ENCODE assay signal across 8 cellular contexts in genomic region chr16:56451753-56452689, GRCh38. TPM values are rescaled to one million over a fixed set of nuclear protein-coding genes. Genes with fewer than 3 reads are reported as not detected.
A peak's percentile ranks its signal among the peaks of the same experiment; 100 is the strongest.
DNase-seq lines count a peak whose midpoint lies in the region; ATAC-seq, FAIRE-seq and TF ChIP-seq lines count a peak whose summit lies in the region.

No MANE protein-coding gene starts in this region.

- peaks cover 38% of the 10 kb centered on the region for H3K36me3 Mint-ChIP-seq in T-helper 1 cell treated with Interleukin-12 subunit alpha and Interleukin-12 subunit beta and Interleukin-4 antibody, amounts not matched to agents 30 μg/mL and 1 μg/mL, for 36 hours (ENCODE audit: low read depth)
- H3K36me3 Mint-ChIP-seq in endodermal cell (ENCODE audit: low read depth): peaks cover 30% of the 10 kb centered on the region

- H3K4me3 ChIP-seq in endodermal cell (ENCODE audit: low read length): peak overlapping the region; percentile 90
- H3K4me3 ChIP-seq in aorta (ENCODE audit: low read length in 2 of 2): peak overlapping the region; percentile 13 to 62

- TF ChIP-seq CTCF in endodermal cell (conservative IDR thresholded peaks at IDR 0.05): no peak

- H3K4me3 Mint-ChIP-seq in T-helper 1 cell treated with Interleukin-12 subunit alpha and Interleukin-12 subunit beta and Interleukin-4 antibody, amounts not matched to agents 30 μg/mL and 1 μg/mL, for 36 hours: peak overlapping the region; percentile 100
- peak overlapping the region; percentile 86 for H3K4me3 Mint-ChIP-seq in endodermal cell

- WGBS in endodermal cell (ENCODE audit: insufficient coverage in 1 of 2, insufficient read length in 1 of 2), 2 experiments: 10 to 17% methylated on average over 19 to 31 of the region's 31 CpGs
- WGBS in aorta, 2 donors: 1 to 2% methylated on average over 31 of the region's 31 CpGs

- H3K4me1 ChIP-seq in endodermal cell (ENCODE audit: control insufficient read depth, insufficient read depth, low read length) (peaks cover 12% of the 10 kb centered on the region), aorta (ENCODE audit: control insufficient read depth in 1 of 2, insufficient read depth in 2 of 2, low read length in 2 of 2) (peaks cover 0 to 2% of the 10 kb centered on the region in 2 donors)

- peak overlapping the region; percentile 98 for H3K27ac Mint-ChIP-seq in T-helper 1 cell treated with Interleukin-12 subunit alpha and Interleukin-12 subunit beta and Interleukin-4 antibody, amounts not matched to agents 30 μg/mL and 1 μg/mL, for 36 hours
- peak overlapping the region; percentile 97 for H3K27ac Mint-ChIP-seq in endodermal cell

- FAIRE-seq in HTR-8/SVneo (lab: Jason Lieb, UNC): no peak

- no peaks in the 10 kb centered on the region for H3K9me3 ChIP-seq in endodermal cell (ENCODE audit: control insufficient read depth, low read length)
- no peaks in the 10 kb centered on the region for H3K9me3 ChIP-seq in aorta (ENCODE audit: control insufficient read depth, low read length)

- peak overlapping the region; percentile 91 for H3K9ac ChIP-seq in endodermal cell (ENCODE audit: extremely low read depth, low read length, poor library complexity, severe bottlenecking)

- H3K27ac ChIP-seq in endodermal cell (ENCODE audit: low read depth, low read length) (peak overlapping the region; percentile 53), aorta (ENCODE audit: low read depth in 1 of 2, low read length in 2 of 2) (peak overlapping the region; percentile 45 to 91)

- H3K36me3 ChIP-seq in endodermal cell (ENCODE audit: control insufficient read depth, insufficient read depth, low read length): peaks cover 47% of the 10 kb centered on the region
- peaks cover 0 to 2% of the 10 kb centered on the region in 2 donors for H3K36me3 ChIP-seq in aorta (ENCODE audit: control insufficient read depth in 1 of 2, insufficient read depth in 2 of 2, low read length in 1 of 2)

- no peaks in the 10 kb centered on the region for H3K9me3 Mint-ChIP-seq in T-helper 1 cell treated with Interleukin-12 subunit alpha and Interleukin-12 subunit beta and Interleukin-4 antibody, amounts not matched to agents 30 μg/mL and 1 μg/mL, for 36 hours
- no peaks in the 10 kb centered on the region for H3K9me3 Mint-ChIP-seq in endodermal cell

- ATAC-seq in activated CD4-positive, CD25-positive, alpha-beta regulatory T cell treated with anti-CD3 and anti-CD28 coated beads, Interleukin-2, amount 50 U/mL, for 24 hours: peak; percentile 24 to 32
- ATAC-seq in GM21619 (IDR thresholded peaks at IDR 0.05; ENCODE audit: unreplicated experiment) (peak; percentile 34), aorta (ENCODE audit: low FRiP score) (peak; percentile 69)

- intact Hi-C loops in aorta (cut with DNase I): no loop called here

- no peaks in the 10 kb centered on the region for H3K27me3 Mint-ChIP-seq in T-helper 1 cell treated with Interleukin-12 subunit alpha and Interleukin-12 subunit beta and Interleukin-4 antibody, amounts not matched to agents 30 μg/mL and 1 μg/mL, for 36 hours (ENCODE audit: low read depth)
- H3K27me3 Mint-ChIP-seq in endodermal cell (ENCODE audit: insufficient read depth): no peaks in the 10 kb centered on the region

- DNase-seq in activated CD4-positive, CD25-positive, alpha-beta regulatory T cell (lab: John Stamatoyannopoulos, UW): no peak
- DNase-seq in HTR-8/SVneo (ENCODE audit: insufficient read length, low spot score) (peak; percentile 27), endodermal cell (peak; percentile 63), middle frontal gyrus (ENCODE audit: extremely low spot score, low spot score) (peak; percentile 13), aorta (peak; percentile 61 to 85)

- H3K4me1 Mint-ChIP-seq in T-helper 1 cell treated with Interleukin-12 subunit alpha and Interleukin-12 subunit beta and Interleukin-4 antibody, amounts not matched to agents 30 μg/mL and 1 μg/mL, for 36 hours (ENCODE audit: low read depth): peaks cover 39% of the 10 kb centered on the region
- peaks cover 25% of the 10 kb centered on the region for H3K4me1 Mint-ChIP-seq in endodermal cell

- H3K27me3 ChIP-seq in endodermal cell (ENCODE audit: control insufficient read depth, insufficient read depth, low read length, poor library complexity, severe bottlenecking) (no peaks in the 10 kb centered on the region), aorta (ENCODE audit: control insufficient read depth in 1 of 2, insufficient read depth in 2 of 2, low read length in 1 of 2) (no peaks in the 10 kb centered on the region)

RNA-seq across cellular contexts. Expression of gene OGFOD1, which starts 0.7 kb away (rescaled TPM):
- 10 to 100 TPM; 54.3 to 55.1 TPM for total RNA-seq in endodermal cell
- polyA plus RNA-seq in endodermal cell (2013, experiment 1 of 2): 58.7 TPM
- polyA plus RNA-seq in endodermal cell (2013, experiment 2 of 2): 54.6 TPM
- 10 to 100 TPM; 30.7 to 33.5 TPM for total RNA-seq in aorta
- polyA plus RNA-seq in aorta: 10 to 100 TPM; 18.5 to 21.0 TPM

RNA-seq across cellular contexts. Expression of gene NUDT21, which starts 0.9 kb away (rescaled TPM):
- total RNA-seq in endodermal cell (100 to 1,000 TPM; 177 to 185 TPM), aorta (10 to 100 TPM; 72.6 to 79.3 TPM)
- 141 TPM for polyA plus RNA-seq in endodermal cell (2013, experiment 1 of 2)
- 121 TPM for polyA plus RNA-seq in endodermal cell (2013, experiment 2 of 2)
- polyA plus RNA-seq in aorta: 10 to 100 TPM; 21.0 to 31.8 TPM

RNA-seq across cellular contexts. Expression of gene AMFR, which starts 26.7 kb away (rescaled TPM):
- total RNA-seq in endodermal cell (10 to 100 TPM; 77.0 to 81.6 TPM), aorta (100 to 1,000 TPM; 112 to 124 TPM)
- 47.2 TPM for polyA plus RNA-seq in endodermal cell (2013, experiment 1 of 2)
- polyA plus RNA-seq in endodermal cell (2013, experiment 2 of 2): 37.9 TPM
- polyA plus RNA-seq in aorta: 10 to 100 TPM; 34.6 to 66.1 TPM

Comparison
In these comparisons a context has a peak if more than half of its experiments do, and no peak if none do; other contexts are left out.
1. DNase-seq: peak in HTR-8/SVneo (single experiment), endodermal cell (single experiment), middle frontal gyrus (single experiment) and aorta (2 of 2); none in activated CD4-positive, CD25-positive, alpha-beta regulatory T cell (0 of 4).
2. Peak in every context shown above with its lines, with median percentiles within 50 percentile points of each other: ATAC-seq.